Comparison of ENCODE assay signal across 1 cellular context in the genomic region with DNA sequence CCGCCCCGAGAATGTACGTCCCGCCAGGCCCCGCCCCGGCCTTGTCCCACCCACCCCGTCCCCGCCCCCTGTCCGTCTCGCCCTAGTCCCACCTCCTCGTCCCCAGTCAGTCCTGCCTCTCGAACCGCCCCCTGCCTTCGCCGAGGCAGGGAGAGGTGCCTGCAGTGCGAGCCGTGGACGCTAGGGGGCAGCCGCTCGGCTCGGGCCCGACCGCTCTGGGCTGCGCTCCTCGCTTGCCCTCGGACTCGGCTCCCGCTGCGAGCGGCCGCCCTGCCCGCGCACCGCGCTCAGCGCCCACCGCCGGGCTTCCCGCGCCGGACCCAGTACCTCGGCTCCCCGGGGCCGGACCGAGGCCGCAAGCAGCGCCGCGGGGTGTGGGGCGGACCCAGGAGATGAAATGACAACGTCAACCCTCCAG.
TF ChIP-seq lines count a peak whose summit lies in the region.

A gene (plus strand): TSS at position 236 of the 418 bp plus-strand sequence. CDS start 162 bp downstream, at position 398.

TF ChIP-seq in SK-N-SH, 30 proteins besides CTCF, POLR2A, EP300 and RAD21 (continued from another document):
- TF ChIP-seq, protein P1, sequence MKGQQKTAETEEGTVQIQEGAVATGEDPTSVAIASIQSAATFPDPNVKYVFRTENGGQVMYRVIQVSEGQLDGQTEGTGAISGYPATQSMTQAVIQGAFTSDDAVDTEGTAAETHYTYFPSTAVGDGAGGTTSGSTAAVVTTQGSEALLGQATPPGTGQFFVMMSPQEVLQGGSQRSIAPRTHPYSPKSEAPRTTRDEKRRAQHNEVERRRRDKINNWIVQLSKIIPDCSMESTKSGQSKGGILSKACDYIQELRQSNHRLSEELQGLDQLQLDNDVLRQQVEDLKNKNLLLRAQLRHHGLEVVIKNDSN (IDR thresholded peaks at IDR 0.05; ENCODE audit: borderline replicate concordance, low read depth), result no peak
- no peak for TF ChIP-seq JUND (IDR thresholded peaks at IDR 0.05)
- no peak for TF ChIP-seq EZH2phosphoT487 (IDR thresholded peaks at IDR 0.05; ENCODE audit: borderline replicate concordance, low read depth)
- TF ChIP-seq, protein P2, sequence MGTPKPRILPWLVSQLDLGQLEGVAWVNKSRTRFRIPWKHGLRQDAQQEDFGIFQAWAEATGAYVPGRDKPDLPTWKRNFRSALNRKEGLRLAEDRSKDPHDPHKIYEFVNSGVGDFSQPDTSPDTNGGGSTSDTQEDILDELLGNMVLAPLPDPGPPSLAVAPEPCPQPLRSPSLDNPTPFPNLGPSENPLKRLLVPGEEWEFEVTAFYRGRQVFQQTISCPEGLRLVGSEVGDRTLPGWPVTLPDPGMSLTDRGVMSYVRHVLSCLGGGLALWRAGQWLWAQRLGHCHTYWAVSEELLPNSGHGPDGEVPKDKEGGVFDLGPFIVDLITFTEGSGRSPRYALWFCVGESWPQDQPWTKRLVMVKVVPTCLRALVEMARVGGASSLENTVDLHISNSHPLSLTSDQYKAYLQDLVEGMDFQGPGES (IDR thresholded peaks at IDR 0.05; ENCODE audit: low read depth, low read length), result no peak
- TF ChIP-seq RCOR1 (IDR thresholded peaks at IDR 0.05; ENCODE audit: low read length), result no peak
- no peak for TF ChIP-seq TEAD4 (IDR thresholded peaks at IDR 0.05; ENCODE audit: borderline replicate concordance, insufficient read depth)
- TF ChIP-seq MEF2A (IDR thresholded peaks at IDR 0.05; ENCODE audit: borderline replicate concordance, low read depth), result no peak
- TF ChIP-seq YY1 (IDR thresholded peaks at IDR 0.05; ENCODE audit: low read depth), result no peak
- peak; percentile 64 for TF ChIP-seq CHD2 (IDR thresholded peaks at IDR 0.05; ENCODE audit: low read length, partially characterized antibody)
- TF ChIP-seq, protein P3, sequence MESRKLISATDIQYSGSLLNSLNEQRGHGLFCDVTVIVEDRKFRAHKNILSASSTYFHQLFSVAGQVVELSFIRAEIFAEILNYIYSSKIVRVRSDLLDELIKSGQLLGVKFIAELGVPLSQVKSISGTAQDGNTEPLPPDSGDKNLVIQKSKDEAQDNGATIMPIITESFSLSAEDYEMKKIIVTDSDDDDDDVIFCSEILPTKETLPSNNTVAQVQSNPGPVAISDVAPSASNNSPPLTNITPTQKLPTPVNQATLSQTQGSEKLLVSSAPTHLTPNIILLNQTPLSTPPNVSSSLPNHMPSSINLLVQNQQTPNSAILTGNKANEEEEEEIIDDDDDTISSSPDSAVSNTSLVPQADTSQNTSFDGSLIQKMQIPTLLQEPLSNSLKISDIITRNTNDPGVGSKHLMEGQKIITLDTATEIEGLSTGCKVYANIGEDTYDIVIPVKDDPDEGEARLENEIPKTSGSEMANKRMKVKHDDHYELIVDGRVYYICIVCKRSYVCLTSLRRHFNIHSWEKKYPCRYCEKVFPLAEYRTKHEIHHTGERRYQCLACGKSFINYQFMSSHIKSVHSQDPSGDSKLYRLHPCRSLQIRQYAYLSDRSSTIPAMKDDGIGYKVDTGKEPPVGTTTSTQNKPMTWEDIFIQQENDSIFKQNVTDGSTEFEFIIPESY (IDR thresholded peaks at IDR 0.05; ENCODE audit: borderline replicate concordance, low read depth), result no peak
- TF ChIP-seq TAF1 (IDR thresholded peaks at IDR 0.05; ENCODE audit: borderline replicate concordance, low read depth, low read length), result peak; percentile 84
- peak; percentile 18; the same call in 1 of the 2 replicates for TF ChIP-seq POLR2AphosphoS5 (IDR thresholded peaks at IDR 0.05; ENCODE audit: low read depth, low read length)
- no peak for TF ChIP-seq RXRA (IDR thresholded peaks at IDR 0.05; ENCODE audit: borderline replicate concordance, low read depth)
- TF ChIP-seq GATA2 (CRISPR knock-in tag; IDR thresholded peaks at IDR 0.05), result no peak
- TF ChIP-seq FOXM1 (IDR thresholded peaks at IDR 0.05; ENCODE audit: low read depth), result no peak
- TF ChIP-seq FOXJ3 (CRISPR knock-in tag; IDR thresholded peaks at IDR 0.05), result no peak
- TF ChIP-seq SIN3A (IDR thresholded peaks at IDR 0.05; ENCODE audit: borderline replicate concordance, low read depth, low read length), result peak; percentile 96; the same call in 1 of the 2 replicates
- no peak for TF ChIP-seq RFX5 (IDR thresholded peaks at IDR 0.05; ENCODE audit: low read length)
- TF ChIP-seq, protein P4, sequence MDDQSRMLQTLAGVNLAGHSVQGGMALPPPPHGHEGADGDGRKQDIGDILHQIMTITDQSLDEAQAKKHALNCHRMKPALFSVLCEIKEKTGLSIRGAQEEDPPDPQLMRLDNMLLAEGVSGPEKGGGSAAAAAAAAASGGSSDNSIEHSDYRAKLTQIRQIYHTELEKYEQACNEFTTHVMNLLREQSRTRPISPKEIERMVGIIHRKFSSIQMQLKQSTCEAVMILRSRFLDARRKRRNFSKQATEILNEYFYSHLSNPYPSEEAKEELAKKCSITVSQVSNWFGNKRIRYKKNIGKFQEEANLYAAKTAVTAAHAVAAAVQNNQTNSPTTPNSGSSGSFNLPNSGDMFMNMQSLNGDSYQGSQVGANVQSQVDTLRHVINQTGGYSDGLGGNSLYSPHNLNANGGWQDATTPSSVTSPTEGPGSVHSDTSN (IDR thresholded peaks at IDR 0.05), result peak; percentile 48
- TF ChIP-seq MXI1 (IDR thresholded peaks at IDR 0.05; ENCODE audit: low read depth, low read length), result peak; percentile 51
